ENCODE assay signal across 25 cellular contexts in the genomic region with DNA sequence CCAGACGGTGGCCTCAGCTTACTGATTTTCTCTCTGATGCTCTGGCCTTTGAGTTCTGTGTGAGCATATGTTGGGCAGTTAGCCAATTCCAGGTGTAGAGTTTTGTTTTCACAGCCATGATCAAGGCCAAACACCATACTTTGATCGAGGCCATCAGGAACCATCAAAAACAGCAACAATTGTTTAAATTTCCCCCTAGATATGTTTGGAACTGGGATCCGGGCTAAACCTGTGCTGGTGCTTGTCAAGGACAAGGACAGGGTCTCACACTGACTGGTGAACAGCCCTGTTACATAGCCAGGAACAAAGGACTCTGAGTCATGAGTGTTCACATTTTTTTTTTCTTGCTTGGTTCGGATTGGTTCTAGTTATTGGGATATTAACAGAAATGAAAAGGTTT.
DNase-seq lines count a peak whose midpoint lies in the region; ATAC-seq, FAIRE-seq and TF ChIP-seq lines count a peak whose summit lies in the region.
"Had no signal": no experiment of that assay in that cellular context is flagged by ENCODE, and none has a peak within 500 bp of the region (broad histone marks: within the 10 kb centered on the region; RNA-seq: fewer than 3 reads in every experiment).

No MANE protein-coding gene starts in this region.

- H4K20me1 ChIP-seq in HepG2 (ENCODE audit: insufficient read depth, low read length): no peaks in the 10 kb centered on the region

- no peak overlapping the region for H3K27ac ChIP-seq in HepG2 (ENCODE audit: extremely low read length, insufficient read depth, low read length)
- H3K27ac ChIP-seq: foreskin keratinocyte, SJSA1, upper lobe of right lung had no signal

- no peaks in the 10 kb centered on the region for H3K27me3 Mint-ChIP-seq in activated naive CD4-positive, alpha-beta T cell treated with anti-CD3 and anti-CD28 coated beads, Interleukin-2, amount 10 ng/mL, durations not matched to agents 7 days and 5 days
- H3K27me3 Mint-ChIP-seq: activated naive CD8-positive, alpha-beta T cell; CD4-positive, alpha-beta memory T cell had no signal

- H2AFZ ChIP-seq in HepG2 (ENCODE audit: low read length): no peak overlapping the region

- no peak overlapping the region for H3K4me3 Mint-ChIP-seq in activated naive CD4-positive, alpha-beta T cell treated with anti-CD3 and anti-CD28 coated beads, Interleukin-2, amount 10 ng/mL, durations not matched to agents 7 days and 5 days
- H3K4me3 Mint-ChIP-seq: activated naive CD8-positive, alpha-beta T cell; CD4-positive, alpha-beta memory T cell; mesothelial cell of epicardium; naive thymus-derived CD8-positive, alpha-beta T cell had no signal

- TF ChIP-seq RAD21 in HepG2 (CRISPR knock-in tag; IDR thresholded peaks at IDR 0.05): no peak

- no peak for DNase-seq in activated naive CD4-positive, alpha-beta T cell treated with anti-CD3 and anti-CD28 coated beads, Interleukin-2, amount 10 ng/mL, durations not matched to agents 7 days and 5 days
- DNase-seq in activated naive CD4-positive, alpha-beta T cell treated with anti-CD3 and anti-CD28 coated beads, Interleukin-2, amount 50 U/mL, for 72 hours (ENCODE audit: low spot score in 2 of 2): no peak
- DNase-seq in NCI-H774 (lab: John Stamatoyannopoulos, UW): peak; percentile 11
- DNase-seq in HepG2 (ENCODE audit: low spot score): peak; percentile 50
- DNase-seq: activated CD4-positive, alpha-beta T cell treated with anti-CD3 and anti-CD28 coated beads for 48 hours; CD4-positive, alpha-beta memory T cell; effector CD4-positive, alpha-beta T cell; erythroblast; foreskin keratinocyte; naive thymus-derived CD8-positive, alpha-beta T cell; NCI-H1048; NK-92 treated with Interleukin-12 subunit alpha and Interleukin-12 subunit beta, amount 100 ng/mL, for 24 hours; posterior cingulate gyrus; substantia nigra; upper lobe of right lung had no signal

- no peak for TF ChIP-seq CTCF in HepG2 (CRISPR knock-in tag; IDR thresholded peaks at IDR 0.05)

- peaks cover 15% of the 10 kb centered on the region for H3K4me1 ChIP-seq in HepG2 (ENCODE audit: insufficient read depth, low read length)
- H3K4me1 ChIP-seq: SJSA1 had no signal

- H3K4me3 ChIP-seq in HepG2 (replicated peaks in 1 of 3; ENCODE audit: insufficient read depth in 1 of 3, low read depth in 2 of 3, low read length in 3 of 3): no peak overlapping the region
- H3K4me3 ChIP-seq: sigmoid colon, SJSA1, upper lobe of right lung had no signal

- in situ Hi-C loops in HepG2 (cut with HindIII; ENCODE audit: extremely low pct_ligation_motif_present, low pct_unique_long_range_greater_than_20kb): no loop called here

- H3K36me3 Mint-ChIP-seq in activated naive CD4-positive, alpha-beta T cell treated with anti-CD3 and anti-CD28 coated beads, Interleukin-2, amount 10 ng/mL, durations not matched to agents 7 days and 5 days: no peaks in the 10 kb centered on the region
- H3K36me3 Mint-ChIP-seq in activated naive CD4-positive, alpha-beta T cell treated with anti-CD3 and anti-CD28 coated beads, Interleukin-2, amount 50 U/mL, for 72 hours: no peaks in the 10 kb centered on the region
- H3K36me3 Mint-ChIP-seq: activated naive CD8-positive, alpha-beta T cell; mesothelial cell of epicardium; naive thymus-derived CD8-positive, alpha-beta T cell had no signal

- no peaks in the 10 kb centered on the region; a peak in 1 of 5 replicates for H3K27me3 ChIP-seq in HepG2 (ENCODE audit: control insufficient read depth in 1 of 2, insufficient read depth in 2 of 2, low read length in 2 of 2)
- H3K27me3 ChIP-seq: sigmoid colon, SJSA1, upper lobe of right lung had no signal

- no peak for TF ChIP-seq POLR2A in HepG2 (IDR thresholded peaks at IDR 0.05; ENCODE audit: insufficient read depth in 1 of 2, low read depth in 2 of 2, low read length in 2 of 2)

- H3K27ac Mint-ChIP-seq in activated naive CD4-positive, alpha-beta T cell treated with anti-CD3 and anti-CD28 coated beads, Interleukin-2, amount 10 ng/mL, durations not matched to agents 7 days and 5 days: peak overlapping the region; percentile 26
- no peak overlapping the region for H3K27ac Mint-ChIP-seq in activated naive CD4-positive, alpha-beta T cell treated with anti-CD3 and anti-CD28 coated beads, Interleukin-2, amount 50 U/mL, for 72 hours
- H3K27ac Mint-ChIP-seq: activated naive CD8-positive, alpha-beta T cell; CD4-positive, alpha-beta memory T cell; mesothelial cell of epicardium had no signal

- BruUV-seq in HepG2 (replicated peaks; lab: Mats Ljungman, UMichigan): no TSS peak

- POLR2A ChIA-PET in HepG2 (lab: Yijun Ruan, JAX): no interaction called here

- H3K9me3 Mint-ChIP-seq in activated naive CD4-positive, alpha-beta T cell treated with anti-CD3 and anti-CD28 coated beads, Interleukin-2, amount 10 ng/mL, durations not matched to agents 7 days and 5 days: no peaks in the 10 kb centered on the region
- H3K9me3 Mint-ChIP-seq in activated naive CD4-positive, alpha-beta T cell treated with anti-CD3 and anti-CD28 coated beads, Interleukin-2, amount 50 U/mL, for 72 hours: no peaks in the 10 kb centered on the region
- H3K9me3 Mint-ChIP-seq: CD4-positive, alpha-beta memory T cell; mesothelial cell of epicardium; naive thymus-derived CD8-positive, alpha-beta T cell had no signal

- no peaks in the 10 kb centered on the region for H3K4me1 Mint-ChIP-seq in activated naive CD4-positive, alpha-beta T cell treated with anti-CD3 and anti-CD28 coated beads, Interleukin-2, amount 10 ng/mL, durations not matched to agents 7 days and 5 days

- no peaks in the 10 kb centered on the region for H3K36me3 ChIP-seq in HepG2 (replicated peaks in 1 of 2; ENCODE audit: control insufficient read depth in 1 of 2, insufficient read depth in 2 of 2, low read length in 2 of 2)
- H3K36me3 ChIP-seq: sigmoid colon, SJSA1, upper lobe of right lung had no signal

- no peak for ATAC-seq in activated naive CD4-positive, alpha-beta T cell treated with anti-CD3 and anti-CD28 coated beads, Interleukin-2, amount 50 U/mL, for 72 hours
- ATAC-seq in HepG2: peak; percentile 92
- no peak for ATAC-seq in HG03460 (IDR thresholded peaks at IDR 0.05; ENCODE audit: unreplicated experiment)
- no peak for ATAC-seq in GM21717 (IDR thresholded peaks at IDR 0.05; ENCODE audit: unreplicated experiment)
- no peak for ATAC-seq in HG03521 (IDR thresholded peaks at IDR 0.05; ENCODE audit: unreplicated experiment)
- ATAC-seq: foreskin keratinocyte; left lobe of liver; naive thymus-derived CD8-positive, alpha-beta T cell had no signal

- intact Hi-C loops in HepG2 (cut with micrococcal nuclease; ENCODE audit: unreplicated experiment): no loop called here

- H3K9ac ChIP-seq in HepG2 (ENCODE audit: insufficient read depth, low read depth, low read length): no peak overlapping the region

- CTCF ChIA-PET in activated naive CD4-positive, alpha-beta T cell treated with anti-CD3 and anti-CD28 coated beads, Interleukin-2, amount 10 ng/mL, durations not matched to agents 7 days and 5 days (lab: Charles Lee): interaction anchor here (0.8 kb wide), 1 partner anchor 15 kb away, joined by 3 read pairs; no protein-coding TSS in a partner anchor
- CTCF ChIA-PET in HepG2 (lab: Yijun Ruan, JAX; ENCODE audit: low intra/inter-chr PET ratio, low total read pairs): no interaction called here

- 2% methylated on average over 4 of the region's 4 CpGs for WGBS in HepG2 (ENCODE audit: low lambda C conversion rate)

- H3K79me2 ChIP-seq in HepG2 (ENCODE audit: insufficient read depth, low read length): no peaks in the 10 kb centered on the region

- peak; percentile 85 for FAIRE-seq in HepG2 (lab: Jason Lieb, UNC)
- FAIRE-seq: GM19239, RCC 7860 had no signal

- H3K4me2 ChIP-seq in HepG2 (ENCODE audit: low read depth, low read length): no peak overlapping the region

- H3K9me3 ChIP-seq in HepG2 (ENCODE audit: low read length): no peaks in the 10 kb centered on the region
- H3K9me3 ChIP-seq: sigmoid colon, SJSA1, upper lobe of right lung had no signal

- TF ChIP-seq EP300 in HepG2 (IDR thresholded peaks at IDR 0.05; ENCODE audit: low read depth in 2 of 2, low read length in 2 of 2) (no peak), HepG2 (CRISPR knock-in tag; IDR thresholded peaks at IDR 0.05; ENCODE audit: borderline replicate concordance) (no peak)

TF ChIP-seq in HepG2, 621 proteins besides CTCF, POLR2A, EP300 and RAD21 (continues in another document):
- TF ChIP-seq RCOR2 (CRISPR knock-in tag; IDR thresholded peaks at IDR 0.05) (no peak), ZNF724P (CRISPR knock-in tag; IDR thresholded peaks at IDR 0.05; ENCODE audit: borderline replicate concordance) (no peak), YEATS2 (CRISPR knock-in tag; IDR thresholded peaks at IDR 0.05; ENCODE audit: borderline replicate concordance) (no peak), GMEB1 (CRISPR knock-in tag; IDR thresholded peaks at IDR 0.05; ENCODE audit: borderline replicate concordance) (no peak), ZNF556 (CRISPR knock-in tag; IDR thresholded peaks at IDR 0.05; ENCODE audit: borderline replicate concordance) (no peak), SNAPC5 (CRISPR knock-in tag; IDR thresholded peaks at IDR 0.05; ENCODE audit: borderline replicate concordance) (no peak), SRSF9 (IDR thresholded peaks at IDR 0.05; ENCODE audit: borderline replicate concordance, insufficient read depth, low read depth, low read length, poor library complexity, severe bottlenecking) (no peak), PCBP1 (IDR thresholded peaks at IDR 0.05; ENCODE audit: borderline replicate concordance, low read depth, low read length) (no peak), GLI4 (CRISPR knock-in tag; IDR thresholded peaks at IDR 0.05; ENCODE audit: borderline replicate concordance) (no peak), CENPT (CRISPR knock-in tag; IDR thresholded peaks at IDR 0.05; ENCODE audit: low read depth) (no peak)

Comparison
In these comparisons a context has a peak if more than half of its experiments do, and no peak if none do; other contexts are left out.
1. DNase-seq: peak in NCI-H774 (single experiment) and HepG2 (single experiment); none in activated naive CD4-positive, alpha-beta T cell treated with anti-CD3 and anti-CD28 coated beads, Interleukin-2, amount 10 ng/mL, durations not matched to agents 7 days and 5 days (single experiment) and activated naive CD4-positive, alpha-beta T cell treated with anti-CD3 and anti-CD28 coated beads, Interleukin-2, amount 50 U/mL, for 72 hours (0 of 2).